Comparison of ENCODE assay signal across 8 cellular contexts in the genomic region with DNA sequence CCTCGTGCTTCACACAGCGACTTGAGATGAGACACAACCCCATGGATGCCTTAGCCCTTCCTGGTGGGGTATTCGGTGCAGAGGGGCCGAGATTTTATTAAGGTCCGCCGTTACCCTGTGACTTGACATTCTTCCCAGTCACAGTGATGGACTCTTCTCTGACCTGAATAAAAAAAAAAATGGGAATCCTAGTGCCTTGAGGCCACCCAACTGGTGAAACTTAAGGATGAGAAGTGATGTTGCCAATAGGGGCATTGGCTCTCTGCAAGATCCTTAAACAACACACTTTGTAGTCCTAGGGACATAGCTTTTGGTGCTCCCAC. TPM values are rescaled to one million over a fixed set of nuclear protein-coding genes. Genes with fewer than 3 reads are reported as not detected.
DNase-seq lines count a peak whose midpoint lies in the region; ATAC-seq and TF ChIP-seq lines count a peak whose summit lies in the region.

No MANE protein-coding gene starts in this region.

- H3K4me3 Mint-ChIP-seq in MCF 10A (ENCODE audit: unreplicated experiment) = peak overlapping the region; percentile 90

- peaks cover 18% of the 10 kb centered on the region for H3K4me1 Mint-ChIP-seq in MCF 10A (ENCODE audit: insufficient read depth, unreplicated experiment)

- peaks cover 10 to 17% of the 10 kb centered on the region in 2 donors for H3K4me1 ChIP-seq in muscle layer of duodenum (ENCODE audit: control insufficient read depth in 1 of 2, insufficient read depth in 2 of 2, low read length in 2 of 2)

- H3K9me3 ChIP-seq in muscle layer of duodenum (ENCODE audit: control insufficient read depth in 1 of 2, low read length in 2 of 2) = no peaks in the 10 kb centered on the region

- H3K27ac ChIP-seq in HL-60 (replicated peaks) (peak overlapping the region; percentile 99), muscle layer of duodenum (ENCODE audit: low read length) (peak overlapping the region; percentile 93)

- CTCF ChIA-PET in MCF 10A (lab: Yijun Ruan, JAX) = interaction anchor here (0.6 to 14.2 kb wide), 14 partner anchors 8 to 778 kb away, joined by 3 to 256 read pairs (median 4); a partner anchor contains a TSS

- TF ChIP-seq CTCF in HL-60 (IDR thresholded peaks at IDR 0.05; ENCODE audit: insufficient read depth, low read length) = no peak
- no peak for TF ChIP-seq CTCF in MCF 10A (IDR thresholded peaks at IDR 0.05; ENCODE audit: unreplicated experiment)

- intact Hi-C loops in MCF 10A (cut with micrococcal nuclease) = no loop called here

- H3K36me3 ChIP-seq in muscle layer of duodenum (ENCODE audit: control insufficient read depth in 1 of 2, insufficient read depth in 2 of 2, low read length in 2 of 2) = peaks cover 22 to 24% of the 10 kb centered on the region in 2 donors

- no peaks in the 10 kb centered on the region for H3K9me3 Mint-ChIP-seq in MCF 10A (ENCODE audit: unreplicated experiment)

- H3K27me3 Mint-ChIP-seq in MCF 10A (ENCODE audit: insufficient read depth, unreplicated experiment) = no peaks in the 10 kb centered on the region

- no peak for ATAC-seq in HG03520 (IDR thresholded peaks at IDR 0.05; ENCODE audit: unreplicated experiment)
- ATAC-seq in GM21367 (IDR thresholded peaks at IDR 0.05; ENCODE audit: unreplicated experiment) = no peak

- peaks cover 84% of the 10 kb centered on the region for H3K36me3 Mint-ChIP-seq in MCF 10A (ENCODE audit: insufficient read depth, unreplicated experiment)

- BruUV-seq in MCF 10A (replicated peaks; lab: Mats Ljungman, UMichigan) = TSS peak; percentile 82

- H3K27me3 ChIP-seq in HL-60 (ENCODE audit: insufficient read depth, poor library complexity, severe bottlenecking) = no peaks in the 10 kb centered on the region
- H3K27me3 ChIP-seq in muscle layer of duodenum (ENCODE audit: low read depth, low read length) = no peaks in the 10 kb centered on the region

- peak; percentile 17 for DNase-seq in Ammon's horn (ENCODE audit: low spot score)
- DNase-seq in HL-60 (ENCODE audit: low read depth in 1 of 2, low spot score in 1 of 2) = no peak
- no peak for DNase-seq in MCF 10A (ENCODE audit: unreplicated experiment)
- DNase-seq in NCI-H1694 treated with DMSO at 0.1 percent for 48 hours (lab: John Stamatoyannopoulos, UW) = no peak
- DNase-seq in NCI-H526 (lab: John Stamatoyannopoulos, UW) = no peak

- POLR2A ChIA-PET in MCF 10A (lab: Yijun Ruan, JAX) = interaction anchor here (0.7 to 13.0 kb wide), 26 partner anchors 8 to 788 kb away, joined by 3 to 149 read pairs (median 4); a partner anchor contains a TSS

- H3K4me3 ChIP-seq in HL-60 (replicated peaks; ENCODE audit: insufficient read depth, low read length) = no peak overlapping the region; the same call in 1 of the 2 replicates
- peak overlapping the region; percentile 35 to 63 for H3K4me3 ChIP-seq in muscle layer of duodenum (ENCODE audit: low read depth in 1 of 2, low read length in 2 of 2)

- H3K27ac Mint-ChIP-seq in MCF 10A (ENCODE audit: low read depth, unreplicated experiment) = peak overlapping the region; percentile 88

RNA-seq across cellular contexts. Expression of a gene that starts 0.7 kb away (rescaled TPM):
- total RNA-seq in MCF 10A (2022) = 62.4 and 77.5 TPM in 2 replicates

RNA-seq across cellular contexts. Expression of a gene that starts 26.4 kb away (rescaled TPM):
- total RNA-seq in MCF 10A (2022) = 66.8 and 79.8 TPM in 2 replicates

RNA-seq across cellular contexts. Expression of a gene that starts 26.6 kb away (rescaled TPM):
- 5.8 and 6.0 TPM in 2 replicates for total RNA-seq in MCF 10A (2022)
